ENCODE assay signal across 25 cellular contexts in the genomic region with DNA sequence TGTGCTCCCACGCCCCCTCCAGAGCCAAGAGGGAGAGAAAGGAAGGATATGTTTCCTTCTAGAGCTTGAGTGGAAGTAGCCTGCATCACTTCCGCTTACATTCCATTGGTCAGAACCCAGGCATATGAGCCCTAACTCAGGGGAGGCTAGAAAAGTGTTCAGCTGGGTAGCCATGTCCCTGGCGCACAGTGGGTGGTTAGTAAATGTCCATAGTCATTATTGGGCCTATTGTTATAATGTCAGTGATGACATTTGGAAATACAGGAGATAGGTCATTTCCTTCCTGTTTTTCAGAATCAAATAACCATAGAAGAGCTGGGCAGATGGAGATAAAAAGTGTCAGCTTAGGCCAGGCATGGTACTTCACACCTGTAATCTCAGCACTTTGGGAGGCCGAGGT. TPM values are rescaled to one million over a fixed set of nuclear protein-coding genes. Genes with fewer than 3 reads are reported as not detected.
"Had no signal": no experiment of that assay in that cellular context is flagged by ENCODE, and none has a peak within 500 bp of the region (broad histone marks: within the 10 kb centered on the region; RNA-seq: fewer than 3 reads in every experiment).

No MANE protein-coding gene starts in this region.

- H3K9me3 ChIP-seq: adrenal gland, breast epithelium had no signal

- FAIRE-seq: K562 had no signal

- H3K36me3 ChIP-seq: breast epithelium had no signal

- H3K27ac ChIP-seq: adrenal gland, breast epithelium, PC-9, SK-N-MC had no signal

- DNase-seq: activated CD4-positive, alpha-beta T cell treated with anti-CD3 and anti-CD28 coated beads for 48 hours; activated CD4-positive, alpha-beta T cell treated with anti-CD3 and anti-CD28 coated beads, Interleukin-2, amount 50 U/mL, for 4 hours; activated CD4-positive, CD25-positive, alpha-beta regulatory T cell treated with anti-CD3 and anti-CD28 coated beads, Interleukin-2, amount 50 U/mL, for 72 hours; activated CD8-positive, alpha-beta memory T cell treated with anti-CD3 and anti-CD28 coated beads, Interleukin-2, amount 50 U/mL, for 48 hours; activated CD8-positive, alpha-beta T cell treated with anti-CD3 and anti-CD28 coated beads, Interleukin-2, amount 10 ng/mL, durations not matched to agents 7 days and 5 days; activated naive CD4-positive, alpha-beta T cell treated with anti-CD3 and anti-CD28 coated beads, Interleukin-2, amount 50 U/mL, for 16 hours; activated naive CD8-positive, alpha-beta T cell treated with anti-CD3 and anti-CD28 coated beads, Interleukin-2, amount 10 ng/mL, durations not matched to agents 7 days and 5 days; activated T-cell treated with anti-CD3 and anti-CD28 coated beads, Interleukin-2, amount 50 U/mL, for 1 hour; adrenal gland; Kasumi-1; NCI-H1092; NCI-H1417; NCI-H1694; NCI-H2029; NCI-H2107; NCI-H345; NCI-H510A; NCI-H526 treated with DMSO at 0.1 percent for 48 hours; NK-92 treated with Interleukin-12 subunit alpha and Interleukin-12 subunit beta, amount 100 ng/mL, for 24 hours; PC-9; T-helper 1 cell had no signal

- H3K4me3 ChIP-seq: adrenal gland, breast epithelium, K562, PC-9, SK-N-MC had no signal

- H2AFZ ChIP-seq: PC-9 had no signal

- H3K4me2 ChIP-seq: PC-9 had no signal

- H3K4me1 ChIP-seq: adrenal gland, breast epithelium had no signal

- H3K27me3 ChIP-seq: adrenal gland, breast epithelium had no signal

- ATAC-seq: activated CD8-positive, alpha-beta T cell treated with anti-CD3 and anti-CD28 coated beads, Interleukin-2, amount 10 ng/mL, durations not matched to agents 7 days and 5 days had no signal

RNA-seq across cellular contexts. Expression of gene CD276, which starts 27.3 kb away (rescaled TPM):
- total RNA-seq: activated CD8-positive, alpha-beta T cell treated with anti-CD3 and anti-CD28 coated beads, Interleukin-2, amount 10 ng/mL, durations not matched to agents 7 days and 5 days had no signal

RNA-seq across cellular contexts. Expression of gene INSYN1, which starts 41.6 kb away (rescaled TPM):
- total RNA-seq: activated CD8-positive, alpha-beta T cell treated with anti-CD3 and anti-CD28 coated beads, Interleukin-2, amount 10 ng/mL, durations not matched to agents 7 days and 5 days; activated naive CD8-positive, alpha-beta T cell treated with anti-CD3 and anti-CD28 coated beads, Interleukin-2, amount 10 ng/mL, durations not matched to agents 7 days and 5 days; K562; PC-9; T-helper 2 cell treated with Interferon-gamma antibody and Interleukin-4, amounts not matched to agents 100 ng/mL and 5 ng/mL, for 36 hours had no signal
- polyA plus RNA-seq: K562 had no signal
